In the genomic region with DNA sequence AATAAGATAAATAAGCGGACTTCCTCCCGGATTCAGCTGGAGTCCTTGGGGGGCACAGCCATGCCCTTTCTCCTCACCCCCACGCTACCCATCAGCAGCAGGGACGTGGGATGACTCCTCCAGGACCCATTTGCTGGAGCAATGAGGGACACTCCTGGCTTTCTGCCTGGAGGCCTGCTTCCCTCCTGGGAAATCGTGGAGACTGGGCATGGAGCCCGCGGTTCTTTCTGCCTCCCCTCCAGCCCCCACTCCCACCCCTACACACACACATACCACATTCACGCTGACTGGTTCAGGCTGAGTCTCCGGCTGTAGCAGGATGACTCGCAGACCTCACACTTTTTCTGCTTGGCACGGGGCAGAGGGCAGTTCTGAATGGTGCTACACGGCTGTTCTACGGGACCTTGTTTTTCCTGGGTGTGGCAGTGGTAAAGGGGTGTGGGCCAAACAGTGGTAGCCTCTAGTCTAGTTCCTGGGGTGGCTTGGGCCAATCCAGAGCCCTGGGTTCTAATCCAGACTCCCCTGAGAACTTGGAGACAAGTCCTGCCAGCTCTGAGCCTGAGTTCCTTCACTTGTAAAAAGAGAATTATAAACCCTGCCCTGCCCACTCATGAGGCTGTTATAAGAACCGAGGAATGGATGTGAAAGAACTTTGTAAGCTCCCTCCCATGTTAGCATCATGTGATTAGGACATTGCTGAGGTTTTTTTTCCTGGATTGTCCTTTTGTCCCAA, we compare ENCODE assay signal across 8 cellular contexts.
DNase-seq lines count a peak whose midpoint lies in the region; ATAC-seq and TF ChIP-seq lines count a peak whose summit lies in the region.

No MANE protein-coding gene starts in this region.

- ATAC-seq in upper lobe of left lung (ENCODE audit: low FRiP score in 2 of 2) = peak; percentile 42 to 52
- no peak for ATAC-seq in HG03139 (IDR thresholded peaks at IDR 0.05; ENCODE audit: unreplicated experiment)
- ATAC-seq in HG02642 (IDR thresholded peaks at IDR 0.05; ENCODE audit: poor library complexity, unreplicated experiment) = no peak

- DNase-seq in activated CD4-positive, alpha-beta T cell treated with anti-CD3 and anti-CD28 coated beads for 48 hours = peak; percentile 4
- DNase-seq in activated CD4-positive, alpha-beta T cell treated with anti-CD3 and anti-CD28 coated beads, Interleukin-2, amount 50 U/mL, for 48 hours = no peak
- DNase-seq in cerebellum (ENCODE audit: low spot score) (peak; percentile 2), kidney glomerular epithelial cell (lab: John Stamatoyannopoulos, UW) (peak; percentile 69), upper lobe of left lung (no peak), NCI-H1417 (lab: John Stamatoyannopoulos, UW) (no peak)

- TF ChIP-seq EP300 in upper lobe of left lung (IDR thresholded peaks at IDR 0.05) = no peak

- H3K4me3 ChIP-seq in upper lobe of left lung = no peak overlapping the region

- H3K36me3 ChIP-seq in upper lobe of left lung = no peaks in the 10 kb centered on the region

- peaks cover 0 to 24% (median 5%) of the 10 kb centered on the region in 4 donors for H3K4me1 ChIP-seq in upper lobe of left lung

- no peaks in the 10 kb centered on the region for H3K27me3 ChIP-seq in upper lobe of left lung

- peak overlapping the region in 1 of 4 donors; percentile 24 for H3K27ac ChIP-seq in upper lobe of left lung

- no peaks in the 10 kb centered on the region for H3K9me3 ChIP-seq in upper lobe of left lung

- TF ChIP-seq CTCF in upper lobe of left lung (IDR thresholded peaks at IDR 0.05) = no peak

- 11 to 15% methylated on average over 6 to 13 of the region's 14 CpGs for WGBS in upper lobe of left lung, 2 donors

- TF ChIP-seq POLR2A in upper lobe of left lung (IDR thresholded peaks at IDR 0.05) = no peak

Comparison
In these comparisons a context has a peak if more than half of its experiments do, and no peak if none do; other contexts are left out.
1. DNase-seq: peak in activated CD4-positive, alpha-beta T cell treated with anti-CD3 and anti-CD28 coated beads for 48 hours (single experiment), cerebellum (single experiment) and kidney glomerular epithelial cell (single experiment); none in activated CD4-positive, alpha-beta T cell treated with anti-CD3 and anti-CD28 coated beads, Interleukin-2, amount 50 U/mL, for 48 hours (0 of 2), upper lobe of left lung (0 of 2) and NCI-H1417 (0 of 3).
2. ATAC-seq: peak in upper lobe of left lung (2 of 2); none in HG03139 (single experiment) and HG02642 (single experiment).